Comparison of ENCODE assay signal across 8 cellular contexts in genomic region chr6:134373282-134373922, GRCh38. TPM values are rescaled to one million over a fixed set of nuclear protein-coding genes. Genes with fewer than 3 reads are reported as not detected.
DNase-seq lines count a peak whose midpoint lies in the region; ATAC-seq and TF ChIP-seq lines count a peak whose summit lies in the region.

No MANE protein-coding gene starts in this region.

- WGBS in body of pancreas, 2 donors, result 37 to 39% methylated on average over 5 of the region's 5 CpGs
- WGBS in prostate gland, result 61% methylated on average over 5 of the region's 5 CpGs

- DNase-seq in MM.1S, result peak; percentile 62
- DNase-seq in body of pancreas, result peak in 3 of 4 donors; percentile 25 to 68 (median 28)
- DNase-seq in memory B cell (ENCODE audit: low spot score in 2 of 2), result peak in 1 of 2 donors; percentile 28
- DNase-seq in prostate gland (ENCODE audit: low spot score), result no peak
- no peak for DNase-seq in NCI-H748 treated with DMSO at 0.1 percent for 48 hours (lab: John Stamatoyannopoulos, UW)
- DNase-seq in central memory CD4-positive, alpha-beta T cell, result no peak

- no peaks in the 10 kb centered on the region for H3K9me3 Mint-ChIP-seq in memory B cell

- H3K27me3 Mint-ChIP-seq in memory B cell, result no peaks in the 10 kb centered on the region

- no peak overlapping the region; the same call in 1 of the 2 replicates for H3K9ac ChIP-seq in MM.1S (ENCODE audit: low read length)

- no peaks in the 10 kb centered on the region for H4K20me1 ChIP-seq in MM.1S (ENCODE audit: insufficient read depth, low read length)

- H3K27ac ChIP-seq in MM.1S (ENCODE audit: low read length), result peak overlapping the region; percentile 49; the same call in 1 of the 2 replicates
- peak overlapping the region in 1 of 4 donors; percentile 63 for H3K27ac ChIP-seq in body of pancreas
- peak overlapping the region in 1 of 2 donors; percentile 3 for H3K27ac ChIP-seq in prostate gland

- H3K4me3 Mint-ChIP-seq in memory B cell, result peak overlapping the region; percentile 14

- peak overlapping the region; percentile 73 for H3K27ac Mint-ChIP-seq in memory B cell

- TF ChIP-seq POLR2A in body of pancreas (IDR thresholded peaks at IDR 0.05) (no peak), prostate gland (IDR thresholded peaks at IDR 0.05) (no peak)

- H3K9me3 ChIP-seq in MM.1S (replicated peaks; ENCODE audit: insufficient read depth, low read length), result no peaks in the 10 kb centered on the region
- no peaks in the 10 kb centered on the region for H3K9me3 ChIP-seq in body of pancreas
- no peaks in the 10 kb centered on the region for H3K9me3 ChIP-seq in prostate gland

- H3K36me3 ChIP-seq in MM.1S (replicated peaks; ENCODE audit: insufficient read depth, low read length) (no peaks in the 10 kb centered on the region), body of pancreas (replicated peaks in 1 of 2; ENCODE audit: insufficient read depth in 1 of 2, low read depth in 2 of 2) (no peaks in the 10 kb centered on the region), prostate gland (no peaks in the 10 kb centered on the region)

- H3K79me2 ChIP-seq in MM.1S (ENCODE audit: low read length), result no peaks in the 10 kb centered on the region

- H3K4me3 ChIP-seq in MM.1S (ENCODE audit: low read length) (peak overlapping the region; percentile 10; the same call in 1 of the 2 replicates), body of pancreas (no peak overlapping the region), prostate gland (no peak overlapping the region)

- no peaks in the 10 kb centered on the region for H3F3A ChIP-seq in MM.1S (ENCODE audit: insufficient read depth, low read length)

- no peaks in the 10 kb centered on the region for H3K36me3 Mint-ChIP-seq in memory B cell

- ATAC-seq in GM18498 (IDR thresholded peaks at IDR 0.05; ENCODE audit: unreplicated experiment) (peak; percentile 89), GM21786 (IDR thresholded peaks at IDR 0.05; ENCODE audit: unreplicated experiment) (peak; percentile 93), body of pancreas (peak; percentile 38), memory B cell (ENCODE audit: low read depth) (peak; percentile 95)

- H3K27me3 ChIP-seq in MM.1S (replicated peaks; ENCODE audit: insufficient read depth, low read length) (no peaks in the 10 kb centered on the region), body of pancreas (no peaks in the 10 kb centered on the region), prostate gland (replicated peaks; ENCODE audit: insufficient read depth) (no peaks in the 10 kb centered on the region)

- H3K4me2 ChIP-seq in MM.1S (ENCODE audit: low read depth, low read length), result peak overlapping the region; percentile 42

- H2AFZ ChIP-seq in MM.1S (ENCODE audit: low read length), result peak overlapping the region; percentile 33; the same call in 1 of the 2 replicates

- H3K4me1 ChIP-seq in MM.1S (ENCODE audit: low read length) (peaks cover 24% of the 10 kb centered on the region), body of pancreas (peaks cover 6% of the 10 kb centered on the region), prostate gland (replicated peaks) (no peaks in the 10 kb centered on the region)

- H3K9me2 ChIP-seq in MM.1S (replicated peaks; ENCODE audit: insufficient read depth, low read length), result no peaks in the 10 kb centered on the region

- H3K4me1 Mint-ChIP-seq in memory B cell, result peaks cover 12% of the 10 kb centered on the region

- TF ChIP-seq CTCF in MM.1S (IDR thresholded peaks at IDR 0.05; ENCODE audit: low read length) (no peak), body of pancreas (IDR thresholded peaks at IDR 0.05) (no peak), prostate gland (IDR thresholded peaks at IDR 0.05) (no peak)

- intact Hi-C loops in body of pancreas (cut with DNase I) (no loop called here), prostate gland (cut with DNase I) (no loop called here)

RNA-seq across cellular contexts. Expression of gene SGK1, which starts 55.5 kb away (rescaled TPM):
- total RNA-seq in body of pancreas (100 to 1,000 TPM in 1 of 2 donors, 10 to 100 TPM in 1; 51.1 to 238 TPM), prostate gland (100 to 1,000 TPM; 243 to 260 TPM)

Comparison
In these comparisons a context has a peak if more than half of its experiments do, and no peak if none do; other contexts are left out.
1. ATAC-seq: peak in every context shown above with its lines; median percentile 95 in memory B cell; 93 in GM21786; 89 in GM18498; 38 in body of pancreas.
2. DNase-seq: peak in MM.1S (single experiment) and body of pancreas (3 of 4); none in prostate gland (single experiment), NCI-H748 treated with DMSO at 0.1 percent for 48 hours (single experiment) and central memory CD4-positive, alpha-beta T cell (single experiment).